8 cellular contexts compared by ENCODE assay signal in genomic region chr6:27479319-27480182, GRCh38. TPM values are rescaled to one million over a fixed set of nuclear protein-coding genes. Genes with fewer than 3 reads are reported as not detected.
DNase-seq lines count a peak whose midpoint lies in the region; ATAC-seq, FAIRE-seq and TF ChIP-seq lines count a peak whose summit lies in the region.

No MANE protein-coding gene starts in this region.

- peak overlapping the region; percentile 97 for H2AFZ ChIP-seq in HepG2 (ENCODE audit: low read length)

- peak; percentile 65 for ATAC-seq in HG03378 (IDR thresholded peaks at IDR 0.05; ENCODE audit: unreplicated experiment)
- peak; percentile 82 for ATAC-seq in HepG2

- BruUV-seq in HepG2 (replicated peaks; lab: Mats Ljungman, UMichigan): no TSS peak

- H3K79me2 ChIP-seq in HepG2 (ENCODE audit: insufficient read depth, low read length): no peaks in the 10 kb centered on the region

- H3K9ac ChIP-seq in BLaER1 (peak overlapping the region; percentile 96), HepG2 (ENCODE audit: insufficient read depth, low read depth, low read length) (peak overlapping the region; percentile 77)

- TF ChIP-seq POLR2A in HepG2 (IDR thresholded peaks at IDR 0.05; ENCODE audit: insufficient read depth in 1 of 2, low read depth in 2 of 2, low read length in 2 of 2): no peak; a peak in 2 of 4 replicates

- peak in 1 of 2 experiments; percentile 32; a peak in 1 of 4 replicates for TF ChIP-seq EP300 in HepG2 (IDR thresholded peaks at IDR 0.05; ENCODE audit: low read depth in 2 of 2, low read length in 2 of 2)
- TF ChIP-seq EP300 in HepG2 (CRISPR knock-in tag; IDR thresholded peaks at IDR 0.05; ENCODE audit: borderline replicate concordance): no peak

- DNase-seq in GM19238 (ENCODE audit: insufficient read length, low spot score) (peak; percentile 23), NCI-H524 treated with DMSO at 0.1 percent for 48 hours (lab: John Stamatoyannopoulos, UW) (peak; percentile 70), dedifferentiated amniotic fluid mesenchymal stem cell (ENCODE audit: extremely low spot score) (peak; percentile 90), HepG2 (ENCODE audit: low spot score) (peak; percentile 85)
- peak; percentile 91 for DNase-seq in activated CD4-positive, alpha-beta T cell treated with anti-CD3 and anti-CD28 coated beads for 48 hours
- peak; percentile 86 for DNase-seq in stimulated activated CD4-positive, alpha-beta T cell treated with anti-CD3 and anti-CD28 coated beads, Interleukin-4, amount 100 ng/mL, for 1 hour

- peak; percentile 39 for FAIRE-seq in HepG2 (lab: Jason Lieb, UNC)

- H3K27me3 ChIP-seq in BLaER1 (no peaks in the 10 kb centered on the region), HepG2 (ENCODE audit: control insufficient read depth in 1 of 2, insufficient read depth in 2 of 2, low read length in 2 of 2) (no peaks in the 10 kb centered on the region; a peak in 1 of 5 replicates)

- H3K4me2 ChIP-seq in BLaER1 (peak overlapping the region; percentile 79), HepG2 (ENCODE audit: low read depth, low read length) (peak overlapping the region; percentile 83)

- POLR2A ChIA-PET in HepG2 (lab: Yijun Ruan, JAX): interaction anchor here (1.0 to 1.6 kb wide), 2 partner anchors 16 to 26 kb away, joined by 3 to 4 read pairs; no protein-coding TSS in a partner anchor

- WGBS in HepG2 (ENCODE audit: low lambda C conversion rate): 3% methylated on average over 33 of the region's 33 CpGs

- H3K4me3 ChIP-seq in BLaER1: peak overlapping the region; percentile 79
- H3K4me3 ChIP-seq in HepG2 (replicated peaks in 1 of 3; ENCODE audit: insufficient read depth in 1 of 3, low read depth in 2 of 3, low read length in 3 of 3): peak overlapping the region; percentile 80 to 87 (median 81)

- H3K9me3 ChIP-seq in BLaER1: no peaks in the 10 kb centered on the region
- no peaks in the 10 kb centered on the region for H3K9me3 ChIP-seq in HepG2 (ENCODE audit: low read length)

- intact Hi-C loops in HepG2 (cut with micrococcal nuclease; ENCODE audit: unreplicated experiment): loop anchor here (1.0 to 10.0 kb wide), 5 partner anchors 23 to 925 kb away; partner anchors contain the start of gene POM121L2

- H4K20me1 ChIP-seq in BLaER1: no peaks in the 10 kb centered on the region
- no peaks in the 10 kb centered on the region for H4K20me1 ChIP-seq in HepG2 (ENCODE audit: insufficient read depth, low read length)

- CTCF ChIA-PET in HepG2 (lab: Yijun Ruan, JAX; ENCODE audit: low intra/inter-chr PET ratio, low total read pairs): no interaction called here

- H3K27ac ChIP-seq in BLaER1: peak overlapping the region; percentile 95
- peak overlapping the region; percentile 74 for H3K27ac ChIP-seq in HepG2 (ENCODE audit: extremely low read length, insufficient read depth, low read length)

- no peak for TF ChIP-seq CTCF in HepG2 (CRISPR knock-in tag; IDR thresholded peaks at IDR 0.05)

- in situ Hi-C loops in HepG2 (cut with HindIII; ENCODE audit: extremely low pct_ligation_motif_present, low pct_unique_long_range_greater_than_20kb): no loop called here

- H3K36me3 ChIP-seq in BLaER1 (no peaks in the 10 kb centered on the region), HepG2 (replicated peaks in 1 of 2; ENCODE audit: control insufficient read depth in 1 of 2, insufficient read depth in 2 of 2, low read length in 2 of 2) (no peaks in the 10 kb centered on the region)

- H3K4me1 ChIP-seq in BLaER1 (peaks cover 23% of the 10 kb centered on the region), HepG2 (ENCODE audit: insufficient read depth, low read length) (peaks cover 26% of the 10 kb centered on the region)

- peak; percentile 16; the same call in 1 of the 2 replicates for TF ChIP-seq RAD21 in HepG2 (CRISPR knock-in tag; IDR thresholded peaks at IDR 0.05)

TF ChIP-seq in HepG2, 621 proteins besides CTCF, POLR2A, EP300 and RAD21 (continues in another document):
- TF ChIP-seq SATB2 (CRISPR knock-in tag; IDR thresholded peaks at IDR 0.05) (no peak), ZNF160 (CRISPR knock-in tag; IDR thresholded peaks at IDR 0.05) (no peak; the same call in 1 of the 2 replicates), KDM4B (CRISPR knock-in tag; IDR thresholded peaks at IDR 0.05) (no peak), ZNF749 (CRISPR knock-in tag; IDR thresholded peaks at IDR 0.05; ENCODE audit: borderline replicate concordance) (no peak), CEBPG (CRISPR knock-in tag; IDR thresholded peaks at IDR 0.05) (peak; percentile 75), FOXK2 (IDR thresholded peaks at IDR 0.05) (0 out of 2 replicates have a peak, but pooled peaks have one; percentile 8), PHF20 (CRISPR knock-in tag; IDR thresholded peaks at IDR 0.05) (no peak; the same call in 1 of the 2 replicates), ZNF30 (CRISPR knock-in tag; IDR thresholded peaks at IDR 0.05) (no peak), ZGPAT (CRISPR knock-in tag; IDR thresholded peaks at IDR 0.05) (peak; percentile 88), GTF2F1 (IDR thresholded peaks at IDR 0.05; ENCODE audit: low read length) (no peak), ZNF761 (CRISPR knock-in tag; conservative IDR thresholded peaks at IDR 0.05) (peak; percentile 62; the same call in 1 of the 2 replicates), HMGXB3 (CRISPR knock-in tag; IDR thresholded peaks at IDR 0.05; ENCODE audit: borderline replicate concordance) (no peak)

RNA-seq across cellular contexts. Expression of gene ZNF184, which starts 6.6 kb away (rescaled TPM):
- 10.1 and 16.3 TPM in 2 replicates for total RNA-seq in HepG2 (2016; rRNA removed; fragmentation: Illumina TruSeq; extraction: Trizol)
- total RNA-seq in HepG2 (2016; cell fraction: cytosol; rRNA removed; fragmentation: Illumina TruSeq; extraction: Trizol; ENCODE audit: low read depth): 1.7 and 2.1 TPM in 2 replicates
- 9.5 and 17.4 TPM in 2 replicates for total RNA-seq in HepG2 (2016; cell fraction: insoluble cytoplasmic fraction; rRNA removed; fragmentation: Illumina TruSeq; extraction: Trizol)
- total RNA-seq in HepG2 (2016; cell fraction: membrane; rRNA removed; fragmentation: Illumina TruSeq; extraction: Trizol): 5.1 and 6.1 TPM in 2 replicates
- total RNA-seq in HepG2 (2016; cell fraction: nucleus; rRNA removed; fragmentation: Illumina TruSeq; extraction: Trizol): 6.2 and 7.3 TPM in 2 replicates
- polyA plus RNA-seq in HepG2 (2011; rRNA removed): 2.0 and 2.1 TPM in 2 replicates
- 0.93 and 1.5 TPM in 2 replicates for polyA plus RNA-seq in HepG2 (2011; cell fraction: cytosol; rRNA removed)
- polyA plus RNA-seq in HepG2 (2011; cell fraction: nucleus; rRNA removed): 1.3 and 1.8 TPM in 2 replicates
- 2.5 and 3.2 TPM in 2 replicates for polyA plus RNA-seq in HepG2 (2012)
- 0.42 and 0.44 TPM in 2 replicates for polyA plus RNA-seq in HepG2 (2016; cell fraction: cytosol; fragmentation: Illumina TruSeq; extraction: Trizol; ENCODE audit: low read depth)
- polyA plus RNA-seq in HepG2 (2016; cell fraction: insoluble cytoplasmic fraction; fragmentation: Illumina TruSeq; extraction: Trizol; ENCODE audit: low read depth): 9.4 and 9.9 TPM in 2 replicates
- 1.1 and 1.2 TPM in 2 replicates for polyA plus RNA-seq in HepG2 (2016; cell fraction: membrane; fragmentation: Illumina TruSeq; extraction: Trizol; ENCODE audit: low read depth)
- 5.7 and 6.6 TPM in 2 replicates for polyA plus RNA-seq in HepG2 (2016; cell fraction: nucleus; fragmentation: Illumina TruSeq; extraction: Trizol; ENCODE audit: insufficient read depth, low read depth)
- 1.1 and 4.3 TPM in 2 replicates for polyA minus RNA-seq in HepG2 (2011; rRNA and poly(A)+ RNA removed; ENCODE audit: low replicate concordance)
- polyA minus RNA-seq in HepG2 (2011; cell fraction: cytosol; rRNA and poly(A)+ RNA removed): 2.6 and 3.4 TPM in 2 replicates
- polyA minus RNA-seq in HepG2 (2011; cell fraction: nucleus; rRNA and poly(A)+ RNA removed): 8.9 and 10.2 TPM in 2 replicates

Comparison
In these comparisons a context has a peak if more than half of its experiments do, and no peak if none do; other contexts are left out.
1. Peak in every context shown above with its lines: DNase-seq, ATAC-seq, H3K4me3 ChIP-seq and H3K27ac ChIP-seq.
2. DNase-seq: peak in every context shown above with its lines; median percentile 91 in activated CD4-positive, alpha-beta T cell treated with anti-CD3 and anti-CD28 coated beads for 48 hours; 90 in dedifferentiated amniotic fluid mesenchymal stem cell; 86 in stimulated activated CD4-positive, alpha-beta T cell treated with anti-CD3 and anti-CD28 coated beads, Interleukin-4, amount 100 ng/mL, for 1 hour; 85 in HepG2; 70 in NCI-H524 treated with DMSO at 0.1 percent for 48 hours; 23 in GM19238.